29 cellular contexts compared by ENCODE assay signal in the genomic region with DNA sequence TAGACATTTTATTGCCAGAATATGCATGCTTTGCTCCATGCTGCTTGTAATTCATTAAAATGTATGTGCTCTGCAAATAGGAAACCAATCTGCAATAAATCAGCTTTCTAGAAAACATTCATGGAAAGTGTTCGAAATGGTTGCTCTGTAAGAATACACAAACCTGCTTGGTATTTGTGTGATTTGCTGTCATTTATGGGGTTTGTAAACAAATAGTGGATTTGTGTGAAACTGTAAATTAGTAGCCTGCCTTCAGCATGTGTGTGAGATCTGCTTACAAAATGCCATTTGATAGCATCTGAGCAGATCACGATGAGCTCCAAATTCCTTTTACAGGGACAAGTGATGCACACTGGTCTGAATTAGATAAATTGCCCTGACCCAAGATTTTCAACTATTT.
A peak's percentile ranks its signal among the peaks of the same experiment; 100 is the strongest.
DNase-seq lines count a peak whose midpoint lies in the region; ATAC-seq, FAIRE-seq and TF ChIP-seq lines count a peak whose summit lies in the region.
"Had no signal": no experiment of that assay in that cellular context is flagged by ENCODE, and none has a peak within 500 bp of the region (broad histone marks: within the 10 kb centered on the region; RNA-seq: fewer than 3 reads in every experiment).

No MANE protein-coding gene starts in this region.

- TF ChIP-seq CTCF in endothelial cell of umbilical vein (IDR thresholded peaks at IDR 0.05; ENCODE audit: extremely low read depth in 1 of 2, insufficient read depth in 1 of 2, low read depth in 1 of 2, low read length in 2 of 2) (no peak), Calu3 (IDR thresholded peaks at IDR 0.05; ENCODE audit: unreplicated experiment) (no peak), mesothelial cell of epicardium (IDR thresholded peaks at IDR 0.05; ENCODE audit: unreplicated experiment) (no peak)

- no peaks in the 10 kb centered on the region for H3K36me3 ChIP-seq in endothelial cell of umbilical vein (ENCODE audit: control insufficient read depth in 2 of 2, extremely low read depth in 1 of 2, insufficient read depth in 2 of 2, low read length in 2 of 2)
- no peaks in the 10 kb centered on the region for H3K36me3 ChIP-seq in neuronal stem cell (replicated peaks in 1 of 2; ENCODE audit: control insufficient read depth in 2 of 2, insufficient read depth in 2 of 2, low read length in 2 of 2)
- no peaks in the 10 kb centered on the region for H3K36me3 ChIP-seq in SJCRH30
- H3K36me3 ChIP-seq: gastrocnemius medialis, HAP-1, pancreas, SJSA1, upper lobe of right lung had no signal

- no peak overlapping the region for H4K8ac ChIP-seq in neuronal stem cell (ENCODE audit: low read depth, low read length)

- DNase-seq in endothelial cell of umbilical vein (ENCODE audit: low read depth, low spot score) (no peak), neuronal stem cell (ENCODE audit: low spot score) (no peak), Calu3 (no peak), SJCRH30 (no peak), mesothelial cell of epicardium (ENCODE audit: low spot score in 2 of 2, unreplicated experiment in 2 of 2) (no peak)
- DNase-seq: activated CD4-positive, alpha-beta T cell treated with anti-CD3 and anti-CD28 coated beads, Interleukin-2, amount 10 ng/mL, durations not matched to agents 24 days and 14 days; activated CD8-positive, alpha-beta memory T cell treated with anti-CD3 and anti-CD28 coated beads for 24 hours; activated gamma-delta T cell; CD4-positive, CD25-positive, alpha-beta regulatory T cell; gastrocnemius medialis; kidney; naive thymus-derived CD8-positive, alpha-beta T cell; NCI-H1048; NCI-H2107; NCI-H446 treated with DMSO at 0.1 percent for 48 hours; NCI-H82; pancreas; retina; stimulated activated naive B cell treated with anti-CD40 and anti-IgM and Interleukin-4, amounts not matched to agents 10 μg/mL and 1 μg/mL and 100 μg/mL, for 72 hours; T-cell; upper lobe of right lung had no signal

- no peak overlapping the region for H3K4ac ChIP-seq in neuronal stem cell (ENCODE audit: low read length)

- H2BK5ac ChIP-seq in neuronal stem cell (ENCODE audit: low read length), result no peak overlapping the region

- H3K27ac Mint-ChIP-seq in Calu3 (ENCODE audit: unreplicated experiment) (no peak overlapping the region), mesothelial cell of epicardium (no peak overlapping the region)
- H3K27ac Mint-ChIP-seq: activated CD4-positive, alpha-beta T cell treated with anti-CD3 and anti-CD28 coated beads, Interleukin-2, amount 10 ng/mL, durations not matched to agents 24 days and 14 days; CD4-positive, CD25-positive, alpha-beta regulatory T cell; naive thymus-derived CD8-positive, alpha-beta T cell; stimulated activated naive B cell treated with anti-CD40 and anti-IgM and Interleukin-4, amounts not matched to agents 10 μg/mL and 1 μg/mL and 100 μg/mL, for 72 hours; T-cell had no signal

- H3K36me3 Mint-ChIP-seq in Calu3 (ENCODE audit: insufficient read depth, unreplicated experiment), result no peaks in the 10 kb centered on the region
- H3K36me3 Mint-ChIP-seq in mesothelial cell of epicardium, result no peaks in the 10 kb centered on the region
- H3K36me3 Mint-ChIP-seq: CD4-positive, CD25-positive, alpha-beta regulatory T cell; naive thymus-derived CD8-positive, alpha-beta T cell; stimulated activated naive B cell treated with anti-CD40 and anti-IgM and Interleukin-4, amounts not matched to agents 10 μg/mL and 1 μg/mL and 100 μg/mL, for 72 hours; T-cell had no signal

- no peaks in the 10 kb centered on the region for H3K27me3 ChIP-seq in endothelial cell of umbilical vein (ENCODE audit: control insufficient read depth in 2 of 2, insufficient read depth in 2 of 2, low read length in 2 of 2)
- no peaks in the 10 kb centered on the region for H3K27me3 ChIP-seq in neuronal stem cell (ENCODE audit: control insufficient read depth in 3 of 3, insufficient read depth in 3 of 3, low read depth in 1 of 3, low read length in 3 of 3)
- H3K27me3 ChIP-seq in SJCRH30, result no peaks in the 10 kb centered on the region
- H3K27me3 ChIP-seq: gastrocnemius medialis, pancreas, SJSA1, upper lobe of right lung had no signal

- BruUV-seq in endothelial cell of umbilical vein (replicated peaks; lab: Mats Ljungman, UMichigan) (no TSS peak), Calu3 (replicated peaks; lab: Mats Ljungman, UMichigan) (no TSS peak)

- H3K27ac ChIP-seq in endothelial cell of umbilical vein (ENCODE audit: insufficient read depth, low read depth, low read length) (peak overlapping the region; percentile 28), neuronal stem cell (replicated peaks; ENCODE audit: low read length) (no peak overlapping the region), SJCRH30 (no peak overlapping the region)
- H3K27ac ChIP-seq: gastrocnemius medialis, pancreas, SJSA1, upper lobe of right lung had no signal

- no peaks in the 10 kb centered on the region for H3K27me3 Mint-ChIP-seq in Calu3 (ENCODE audit: unreplicated experiment)
- no peaks in the 10 kb centered on the region for H3K27me3 Mint-ChIP-seq in mesothelial cell of epicardium (ENCODE audit: low read depth)
- H3K27me3 Mint-ChIP-seq: CD4-positive, CD25-positive, alpha-beta regulatory T cell; stimulated activated naive B cell treated with anti-CD40 and anti-IgM and Interleukin-4, amounts not matched to agents 10 μg/mL and 1 μg/mL and 100 μg/mL, for 72 hours; T-cell had no signal

- H3K4me1 Mint-ChIP-seq in Calu3 (ENCODE audit: low read depth, unreplicated experiment) (no peaks in the 10 kb centered on the region), mesothelial cell of epicardium (peaks cover 17% of the 10 kb centered on the region)
- H3K4me1 Mint-ChIP-seq: activated CD4-positive, alpha-beta T cell treated with anti-CD3 and anti-CD28 coated beads, Interleukin-2, amount 10 ng/mL, durations not matched to agents 24 days and 14 days; CD4-positive, CD25-positive, alpha-beta regulatory T cell; naive thymus-derived CD8-positive, alpha-beta T cell; stimulated activated naive B cell treated with anti-CD40 and anti-IgM and Interleukin-4, amounts not matched to agents 10 μg/mL and 1 μg/mL and 100 μg/mL, for 72 hours; T-cell had no signal

- H3K4me3 Mint-ChIP-seq in Calu3 (ENCODE audit: low read depth, unreplicated experiment), result no peak overlapping the region
- H3K4me3 Mint-ChIP-seq in mesothelial cell of epicardium, result no peak overlapping the region
- H3K4me3 Mint-ChIP-seq: activated CD4-positive, alpha-beta T cell treated with anti-CD3 and anti-CD28 coated beads, Interleukin-2, amount 10 ng/mL, durations not matched to agents 24 days and 14 days; CD4-positive, CD25-positive, alpha-beta regulatory T cell; naive thymus-derived CD8-positive, alpha-beta T cell; stimulated activated naive B cell treated with anti-CD40 and anti-IgM and Interleukin-4, amounts not matched to agents 10 μg/mL and 1 μg/mL and 100 μg/mL, for 72 hours; T-cell had no signal

- peak overlapping the region; percentile 40 for H3K4me2 ChIP-seq in endothelial cell of umbilical vein (ENCODE audit: insufficient read depth, low read length)
- H3K4me2 ChIP-seq in neuronal stem cell (ENCODE audit: insufficient read depth, low read length, poor library complexity, severe bottlenecking), result no peak overlapping the region

- no peak for FAIRE-seq in endothelial cell of umbilical vein (lab: Jason Lieb, UNC)
- FAIRE-seq: A204.1, D721Med, kidney, pancreas had no signal

- ATAC-seq in GM18498 (IDR thresholded peaks at IDR 0.05; ENCODE audit: unreplicated experiment), result peak; percentile 9
- peak; percentile 16 for ATAC-seq in HG03520 (IDR thresholded peaks at IDR 0.05; ENCODE audit: unreplicated experiment)
- ATAC-seq in GM21825 (IDR thresholded peaks at IDR 0.05; ENCODE audit: unreplicated experiment), result no peak
- ATAC-seq: naive thymus-derived CD8-positive, alpha-beta T cell; stimulated activated naive B cell treated with anti-CD40 and anti-IgM and Interleukin-4, amounts not matched to agents 10 μg/mL and 1 μg/mL and 100 μg/mL, for 72 hours; T-cell; upper lobe of right lung had no signal

- no peaks in the 10 kb centered on the region for H3K9me1 ChIP-seq in endothelial cell of umbilical vein (replicated peaks; ENCODE audit: control insufficient read depth, extremely low read depth, insufficient read depth, low read length)

- CTCF ChIA-PET in endothelial cell of umbilical vein (lab: Charles Lee), result interaction anchor here (1.0 to 1.5 kb wide), 3 partner anchors 10 to 85 kb away, joined by 3 to 4 read pairs (median 3); no protein-coding TSS in a partner anchor
- CTCF ChIA-PET in Calu3 (lab: Charles Lee), result interaction anchor here (0.6 kb wide), 1 partner anchor 318 kb away, joined by 10 read pairs; no protein-coding TSS in a partner anchor

- no peak overlapping the region for H2BK12ac ChIP-seq in neuronal stem cell (ENCODE audit: low read length)

- POLR2A ChIA-PET in endothelial cell of umbilical vein (lab: Charles Lee), result no interaction called here

- intact Hi-C loops in endothelial cell of umbilical vein (cut with micrococcal nuclease), result no loop called here
- intact Hi-C loops in Calu3 (cut with micrococcal nuclease; ENCODE audit: unreplicated experiment), result no loop called here

- H3K79me2 ChIP-seq in endothelial cell of umbilical vein (ENCODE audit: control insufficient read depth, insufficient read depth, low read length), result no peaks in the 10 kb centered on the region

- H3K4me1 ChIP-seq in endothelial cell of umbilical vein (ENCODE audit: control insufficient read depth, extremely low read depth, insufficient read depth, low read length) (peaks cover 21% of the 10 kb centered on the region), neuronal stem cell (ENCODE audit: control insufficient read depth in 2 of 2, insufficient read depth in 1 of 2, low read depth in 1 of 2, low read length in 2 of 2) (peaks cover 7 to 11% of the 10 kb centered on the region in 2 donors), SJCRH30 (peaks cover 11% of the 10 kb centered on the region)
- H3K4me1 ChIP-seq: HAP-1, pancreas, SJSA1, upper lobe of right lung had no signal

- H3K14ac ChIP-seq in neuronal stem cell (ENCODE audit: low read length), result no peak overlapping the region

- no peak overlapping the region for H3K23ac ChIP-seq in neuronal stem cell (ENCODE audit: low read depth, low read length, poor library complexity)

- H2BK120ac ChIP-seq in neuronal stem cell (ENCODE audit: low read depth, low read length), result no peak overlapping the region

- no peak overlapping the region for H3K9ac ChIP-seq in endothelial cell of umbilical vein (replicated peaks; ENCODE audit: extremely low read depth, insufficient read depth, low read length)
- no peak overlapping the region for H3K9ac ChIP-seq in neuronal stem cell (ENCODE audit: low read depth, low read length, poor library complexity)

- TF ChIP-seq POLR2A in endothelial cell of umbilical vein (IDR thresholded peaks at IDR 0.05; ENCODE audit: low read depth, low read length), result no peak

- dilution Hi-C loops in endothelial cell of umbilical vein (cut with MboI; ENCODE audit: extremely low pct_ligation_motif_present, low sequenced_read_pairs), result no loop called here

- H3K9me3 ChIP-seq in endothelial cell of umbilical vein (replicated peaks; ENCODE audit: control insufficient read depth, insufficient read depth, low read length) (no peaks in the 10 kb centered on the region), neuronal stem cell (replicated peaks in 1 of 2; ENCODE audit: control insufficient read depth in 2 of 2, insufficient read depth in 1 of 2, low read depth in 1 of 2, low read length in 2 of 2) (no peaks in the 10 kb centered on the region), SJCRH30 (replicated peaks) (no peaks in the 10 kb centered on the region)
- H3K9me3 ChIP-seq: gastrocnemius medialis, HAP-1, pancreas, SJSA1, upper lobe of right lung had no signal

- no peak overlapping the region for H2BK15ac ChIP-seq in neuronal stem cell (ENCODE audit: low read length)

- no peak overlapping the region for H3K18ac ChIP-seq in neuronal stem cell (ENCODE audit: low read length)

- no peaks in the 10 kb centered on the region for H4K20me1 ChIP-seq in endothelial cell of umbilical vein (replicated peaks; ENCODE audit: control insufficient read depth, extremely low read depth, insufficient read depth, low read length)

- WGBS in neuronal stem cell (ENCODE audit: extremely low coverage in 2 of 2, insufficient read length in 2 of 2, insufficient replicate concordance in 1 of 2), 2 donors, result no CpG with 5 or more reads among the region's 2 CpGs

- H4K91ac ChIP-seq in neuronal stem cell (ENCODE audit: low read depth, low read length, poor library complexity), result no peak overlapping the region

- H2AK5ac ChIP-seq in neuronal stem cell (ENCODE audit: low read depth, low read length), result no peak overlapping the region

- H2AFZ ChIP-seq in endothelial cell of umbilical vein (ENCODE audit: low read depth, low read length) (peak overlapping the region; percentile 46), neuronal stem cell (ENCODE audit: low read length) (peak overlapping the region; percentile 56)

- H3K79me1 ChIP-seq in neuronal stem cell (ENCODE audit: low read depth, low read length), result no peaks in the 10 kb centered on the region

- H3K9me3 Mint-ChIP-seq in Calu3 (ENCODE audit: low read depth, unreplicated experiment) (no peaks in the 10 kb centered on the region), mesothelial cell of epicardium (peaks cover 6% of the 10 kb centered on the region)
- H3K9me3 Mint-ChIP-seq: activated CD4-positive, alpha-beta T cell treated with anti-CD3 and anti-CD28 coated beads, Interleukin-2, amount 10 ng/mL, durations not matched to agents 24 days and 14 days; CD4-positive, CD25-positive, alpha-beta regulatory T cell; stimulated activated naive B cell treated with anti-CD40 and anti-IgM and Interleukin-4, amounts not matched to agents 10 μg/mL and 1 μg/mL and 100 μg/mL, for 72 hours; T-cell had no signal

- H3K4me3 ChIP-seq in endothelial cell of umbilical vein (replicated peaks in 1 of 3; ENCODE audit: insufficient read depth in 1 of 3, low read depth in 1 of 3, low read length in 3 of 3), result no peak overlapping the region
- no peak overlapping the region for H3K4me3 ChIP-seq in neuronal stem cell (ENCODE audit: low read length in 2 of 2)
- no peak overlapping the region for H3K4me3 ChIP-seq in SJCRH30
- H3K4me3 ChIP-seq: gastrocnemius medialis, HAP-1, pancreas, SJSA1, skin epidermis, upper lobe of right lung had no signal
